ENCODE assay signal across 8 cellular contexts in genomic region chr11:107591446-107592236, GRCh38. TPM values are rescaled to one million over a fixed set of nuclear protein-coding genes. Genes with fewer than 3 reads are reported as not detected.
DNase-seq lines count a peak whose midpoint lies in the region; ATAC-seq, FAIRE-seq and TF ChIP-seq lines count a peak whose summit lies in the region.

No MANE protein-coding gene starts in this region.

- CTCF ChIA-PET in HEK293T (lab: Yijun Ruan, JAX) = interaction anchor here (0.6 to 1.4 kb wide), 4 partner anchors 15 to 340 kb away, joined by 3 to 5 read pairs (median 3); no protein-coding TSS in a partner anchor

- peak; percentile 44 to 51 (median 47) for ATAC-seq in right lobe of liver

- peak overlapping the region; percentile 68 for H3K4me3 ChIP-seq in GM06990 (replicated peaks; ENCODE audit: low read depth, low read length)
- peak overlapping the region; percentile 87 for H3K4me3 ChIP-seq in SJCRH30
- peak overlapping the region; percentile 42 for H3K4me3 ChIP-seq in bronchial epithelial cell (ENCODE audit: low read depth, low read length)
- peak overlapping the region; percentile 47 to 68 (median 57) for H3K4me3 ChIP-seq in right lobe of liver

- peak overlapping the region; percentile 50 for H3K27ac ChIP-seq in SJCRH30
- H3K27ac ChIP-seq in right lobe of liver = no peak overlapping the region

- DNase-seq in GM06990 (ENCODE audit: extremely low read depth, insufficient read length) = peak; percentile 16
- DNase-seq in HEK293T (ENCODE audit: extremely low spot score) = peak; percentile 40
- peak; percentile 26 to 42 for DNase-seq in SJCRH30
- no peak for DNase-seq in bronchial epithelial cell (ENCODE audit: low read depth)
- DNase-seq in right lobe of liver = peak in 1 of 3 donors; percentile 32
- peak; percentile 30 to 38 for DNase-seq in stimulated activated CD8-positive, alpha-beta memory T cell treated with anti-CD3 and anti-CD28 coated beads, Interleukin-15, amount 100 ng/mL, for 48 hours (ENCODE audit: low read depth in 2 of 2)
- DNase-seq in COR-L47 (lab: John Stamatoyannopoulos, UW) = no peak
- no peak for DNase-seq in NCI-H1694 treated with DMSO at 0.1 percent for 48 hours (lab: John Stamatoyannopoulos, UW)

- 0% methylated on average over 24 of the region's 46 CpGs for WGBS in right lobe of liver (ENCODE audit: insufficient coverage, low coverage, low lambda C conversion rate, missing lambda C conversion rate)

- intact Hi-C loops in right lobe of liver (cut with DNase I) = no loop called here

- H3K36me3 ChIP-seq in GM06990 (ENCODE audit: control insufficient read depth, insufficient read depth, low read length) = no peaks in the 10 kb centered on the region
- H3K36me3 ChIP-seq in SJCRH30 = 0 out of 2 replicates have a peak, but pooled peaks cover 2% of the 10 kb centered on the region
- no peaks in the 10 kb centered on the region for H3K36me3 ChIP-seq in bronchial epithelial cell (ENCODE audit: control insufficient read depth, insufficient read depth, low read length)
- H3K36me3 ChIP-seq in right lobe of liver = no peaks in the 10 kb centered on the region

- POLR2A ChIA-PET in HEK293T (lab: Yijun Ruan, JAX) = no interaction called here

- FAIRE-seq in bronchial epithelial cell (lab: Jason Lieb, UNC) = no peak

- no peak for TF ChIP-seq POLR2A in right lobe of liver (IDR thresholded peaks at IDR 0.05)

- H3K27me3 ChIP-seq in GM06990 (replicated peaks; ENCODE audit: control insufficient read depth, insufficient read depth, low read length) (peaks cover 4% of the 10 kb centered on the region), SJCRH30 (no peaks in the 10 kb centered on the region), bronchial epithelial cell (ENCODE audit: control insufficient read depth, insufficient read depth, low read length) (peaks cover 27% of the 10 kb centered on the region), right lobe of liver (no peaks in the 10 kb centered on the region)

- peaks cover 33% of the 10 kb centered on the region for H3K4me1 ChIP-seq in SJCRH30
- peaks cover 0 to 5% (median 0%) of the 10 kb centered on the region in 4 donors for H3K4me1 ChIP-seq in right lobe of liver

- H3K9me3 ChIP-seq in SJCRH30 (replicated peaks) (no peaks in the 10 kb centered on the region), right lobe of liver (no peaks in the 10 kb centered on the region)

- TF ChIP-seq CTCF in GM06990 (IDR thresholded peaks at IDR 0.05; ENCODE audit: insufficient read depth, low read length, poor library complexity, severe bottlenecking) (no peak), bronchial epithelial cell (IDR thresholded peaks at IDR 0.05; ENCODE audit: insufficient read depth, low read length, severe bottlenecking) (no peak), right lobe of liver (IDR thresholded peaks at IDR 0.05) (no peak)

TF ChIP-seq in HEK293T, 16 proteins besides CTCF, POLR2A, EP300 and RAD21:
- no peak for TF ChIP-seq FOXK2 (IDR thresholded peaks at IDR 0.05)

RNA-seq across cellular contexts. Expression of gene ELMOD1, which starts 0.7 kb away (rescaled TPM):
- 16.9 and 19.5 TPM in 2 replicates for total RNA-seq in SJCRH30 (2014; rRNA removed; shearing (Covaris generic))
- total RNA-seq in bronchial epithelial cell (under 0.01 TPM in 1 of 2 replicates, not detected in the other), right lobe of liver (1 to 10 TPM in 1 of 6 experiments, under 1 TPM in 4, not detected in 1; 0.25 to 1.7 (median 0.42) TPM)

RNA-seq across cellular contexts. Expression of gene ALKBH8, which starts 26.1 kb away (rescaled TPM):
- total RNA-seq in SJCRH30 (2014; rRNA removed; shearing (Covaris generic)) = 6.0 and 6.1 TPM in 2 replicates
- 5.2 and 12.4 TPM in 2 replicates for total RNA-seq in bronchial epithelial cell
- total RNA-seq in right lobe of liver = 1 to 10 TPM; 2.5 to 4.3 (median 3.1) TPM

Comparison
In these comparisons a context has a peak if more than half of its experiments do, and no peak if none do; other contexts are left out.
1. DNase-seq: peak in GM06990 (single experiment), HEK293T (single experiment), SJCRH30 (2 of 2) and stimulated activated CD8-positive, alpha-beta memory T cell treated with anti-CD3 and anti-CD28 coated beads, Interleukin-15, amount 100 ng/mL, for 48 hours (2 of 2); none in bronchial epithelial cell (single experiment), COR-L47 (single experiment) and NCI-H1694 treated with DMSO at 0.1 percent for 48 hours (single experiment).
2. Peak in every context shown above with its lines, with median percentiles within 50 percentile points of each other: H3K4me3 ChIP-seq.